In the genomic region with DNA sequence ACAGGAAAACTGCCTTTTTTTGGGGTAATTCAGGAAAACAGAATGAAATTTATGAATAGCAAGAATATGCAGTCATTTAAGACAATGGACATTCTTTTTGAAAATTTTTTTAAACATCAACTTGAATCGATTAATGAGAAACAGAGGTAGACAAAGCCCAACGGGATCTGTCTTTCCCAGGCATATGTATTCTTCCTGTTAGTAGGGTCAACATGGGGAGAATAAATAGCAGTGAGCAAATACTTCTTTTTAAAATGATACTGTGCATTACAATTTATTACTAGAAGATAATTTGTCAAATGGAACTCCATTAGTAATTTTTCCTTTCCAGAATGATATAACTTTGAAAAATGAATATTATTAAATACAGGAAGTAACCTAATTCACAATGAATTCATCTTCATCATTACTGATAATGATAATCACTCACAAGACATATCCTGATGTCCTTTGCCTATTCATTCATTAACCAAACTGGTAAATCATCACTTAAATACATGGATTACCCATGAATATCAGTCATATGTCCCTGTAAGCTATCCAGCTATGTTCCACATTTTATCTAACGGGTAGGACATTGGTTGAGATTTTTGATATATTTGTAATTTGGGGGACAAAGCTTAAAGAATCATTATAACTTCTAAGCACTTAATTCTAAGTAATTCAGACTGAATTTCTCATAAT, we compare ENCODE assay signal across 2 cellular contexts.
TF ChIP-seq lines count a peak whose summit lies in the region.

No MANE protein-coding gene starts in this region.

TF ChIP-seq in HCT116, 20 proteins besides CTCF, POLR2A, EP300 and RAD21 (continued from another document):
- TF ChIP-seq, protein P1, sequence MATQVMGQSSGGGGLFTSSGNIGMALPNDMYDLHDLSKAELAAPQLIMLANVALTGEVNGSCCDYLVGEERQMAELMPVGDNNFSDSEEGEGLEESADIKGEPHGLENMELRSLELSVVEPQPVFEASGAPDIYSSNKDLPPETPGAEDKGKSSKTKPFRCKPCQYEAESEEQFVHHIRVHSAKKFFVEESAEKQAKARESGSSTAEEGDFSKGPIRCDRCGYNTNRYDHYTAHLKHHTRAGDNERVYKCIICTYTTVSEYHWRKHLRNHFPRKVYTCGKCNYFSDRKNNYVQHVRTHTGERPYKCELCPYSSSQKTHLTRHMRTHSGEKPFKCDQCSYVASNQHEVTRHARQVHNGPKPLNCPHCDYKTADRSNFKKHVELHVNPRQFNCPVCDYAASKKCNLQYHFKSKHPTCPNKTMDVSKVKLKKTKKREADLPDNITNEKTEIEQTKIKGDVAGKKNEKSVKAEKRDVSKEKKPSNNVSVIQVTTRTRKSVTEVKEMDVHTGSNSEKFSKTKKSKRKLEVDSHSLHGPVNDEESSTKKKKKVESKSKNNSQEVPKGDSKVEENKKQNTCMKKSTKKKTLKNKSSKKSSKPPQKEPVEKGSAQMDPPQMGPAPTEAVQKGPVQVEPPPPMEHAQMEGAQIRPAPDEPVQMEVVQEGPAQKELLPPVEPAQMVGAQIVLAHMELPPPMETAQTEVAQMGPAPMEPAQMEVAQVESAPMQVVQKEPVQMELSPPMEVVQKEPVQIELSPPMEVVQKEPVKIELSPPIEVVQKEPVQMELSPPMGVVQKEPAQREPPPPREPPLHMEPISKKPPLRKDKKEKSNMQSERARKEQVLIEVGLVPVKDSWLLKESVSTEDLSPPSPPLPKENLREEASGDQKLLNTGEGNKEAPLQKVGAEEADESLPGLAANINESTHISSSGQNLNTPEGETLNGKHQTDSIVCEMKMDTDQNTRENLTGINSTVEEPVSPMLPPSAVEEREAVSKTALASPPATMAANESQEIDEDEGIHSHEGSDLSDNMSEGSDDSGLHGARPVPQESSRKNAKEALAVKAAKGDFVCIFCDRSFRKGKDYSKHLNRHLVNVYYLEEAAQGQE (IDR thresholded peaks at IDR 0.05; ENCODE audit: low read depth): no peak
- TF ChIP-seq, protein P2, sequence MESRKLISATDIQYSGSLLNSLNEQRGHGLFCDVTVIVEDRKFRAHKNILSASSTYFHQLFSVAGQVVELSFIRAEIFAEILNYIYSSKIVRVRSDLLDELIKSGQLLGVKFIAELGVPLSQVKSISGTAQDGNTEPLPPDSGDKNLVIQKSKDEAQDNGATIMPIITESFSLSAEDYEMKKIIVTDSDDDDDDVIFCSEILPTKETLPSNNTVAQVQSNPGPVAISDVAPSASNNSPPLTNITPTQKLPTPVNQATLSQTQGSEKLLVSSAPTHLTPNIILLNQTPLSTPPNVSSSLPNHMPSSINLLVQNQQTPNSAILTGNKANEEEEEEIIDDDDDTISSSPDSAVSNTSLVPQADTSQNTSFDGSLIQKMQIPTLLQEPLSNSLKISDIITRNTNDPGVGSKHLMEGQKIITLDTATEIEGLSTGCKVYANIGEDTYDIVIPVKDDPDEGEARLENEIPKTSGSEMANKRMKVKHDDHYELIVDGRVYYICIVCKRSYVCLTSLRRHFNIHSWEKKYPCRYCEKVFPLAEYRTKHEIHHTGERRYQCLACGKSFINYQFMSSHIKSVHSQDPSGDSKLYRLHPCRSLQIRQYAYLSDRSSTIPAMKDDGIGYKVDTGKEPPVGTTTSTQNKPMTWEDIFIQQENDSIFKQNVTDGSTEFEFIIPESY (IDR thresholded peaks at IDR 0.05; ENCODE audit: extremely low read depth, insufficient replicate concordance, low read length): no peak
- TF ChIP-seq ZNF274 (IDR thresholded peaks at IDR 0.05; ENCODE audit: low read depth, low read length) (no peak), ZFX (IDR thresholded peaks at IDR 0.05) (no peak), EGR1 (IDR thresholded peaks at IDR 0.05; ENCODE audit: low read depth) (no peak), TCF7L2 (IDR thresholded peaks at IDR 0.05; ENCODE audit: borderline replicate concordance, extremely low read depth, insufficient read depth, insufficient read length) (no peak), SP1 (IDR thresholded peaks at IDR 0.05; ENCODE audit: low read depth) (no peak), SIN3A (IDR thresholded peaks at IDR 0.05; ENCODE audit: low read depth) (no peak), SRF (IDR thresholded peaks at IDR 0.05; ENCODE audit: low read depth) (no peak)
- TF ChIP-seq, protein P3, sequence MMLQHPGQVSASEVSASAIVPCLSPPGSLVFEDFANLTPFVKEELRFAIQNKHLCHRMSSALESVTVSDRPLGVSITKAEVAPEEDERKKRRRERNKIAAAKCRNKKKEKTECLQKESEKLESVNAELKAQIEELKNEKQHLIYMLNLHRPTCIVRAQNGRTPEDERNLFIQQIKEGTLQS (IDR thresholded peaks at IDR 0.05): no peak

TF ChIP-seq in SK-N-SH, 30 proteins besides CTCF, POLR2A, EP300 and RAD21 (continued from another document):
- TF ChIP-seq SMC3 (IDR thresholded peaks at IDR 0.05; ENCODE audit: low read depth, low read length) (no peak), MEF2A (IDR thresholded peaks at IDR 0.05; ENCODE audit: borderline replicate concordance, low read depth) (no peak), GATA2 (CRISPR knock-in tag; IDR thresholded peaks at IDR 0.05) (no peak), TEAD4 (IDR thresholded peaks at IDR 0.05; ENCODE audit: borderline replicate concordance, insufficient read depth) (no peak), EZH2phosphoT487 (IDR thresholded peaks at IDR 0.05; ENCODE audit: borderline replicate concordance, low read depth) (no peak), JUND (IDR thresholded peaks at IDR 0.05) (no peak), SIN3A (IDR thresholded peaks at IDR 0.05; ENCODE audit: borderline replicate concordance, low read depth, low read length) (no peak), YY1 (IDR thresholded peaks at IDR 0.05; ENCODE audit: low read depth) (no peak), TAF1 (IDR thresholded peaks at IDR 0.05; ENCODE audit: borderline replicate concordance, low read depth, low read length) (no peak), NRF1 (IDR thresholded peaks at IDR 0.05; ENCODE audit: low read depth, low read length) (no peak), RCOR1 (IDR thresholded peaks at IDR 0.05; ENCODE audit: low read length) (no peak)
- TF ChIP-seq, protein P4, sequence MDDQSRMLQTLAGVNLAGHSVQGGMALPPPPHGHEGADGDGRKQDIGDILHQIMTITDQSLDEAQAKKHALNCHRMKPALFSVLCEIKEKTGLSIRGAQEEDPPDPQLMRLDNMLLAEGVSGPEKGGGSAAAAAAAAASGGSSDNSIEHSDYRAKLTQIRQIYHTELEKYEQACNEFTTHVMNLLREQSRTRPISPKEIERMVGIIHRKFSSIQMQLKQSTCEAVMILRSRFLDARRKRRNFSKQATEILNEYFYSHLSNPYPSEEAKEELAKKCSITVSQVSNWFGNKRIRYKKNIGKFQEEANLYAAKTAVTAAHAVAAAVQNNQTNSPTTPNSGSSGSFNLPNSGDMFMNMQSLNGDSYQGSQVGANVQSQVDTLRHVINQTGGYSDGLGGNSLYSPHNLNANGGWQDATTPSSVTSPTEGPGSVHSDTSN (IDR thresholded peaks at IDR 0.05): no peak
- TF ChIP-seq, protein P5, sequence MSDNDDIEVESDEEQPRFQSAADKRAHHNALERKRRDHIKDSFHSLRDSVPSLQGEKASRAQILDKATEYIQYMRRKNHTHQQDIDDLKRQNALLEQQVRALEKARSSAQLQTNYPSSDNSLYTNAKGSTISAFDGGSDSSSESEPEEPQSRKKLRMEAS (IDR thresholded peaks at IDR 0.05; ENCODE audit: low read depth): no peak
TF ChIP-seq in SK-N-SH: peak in this region for 0.
